26 cellular contexts compared by ENCODE assay signal in genomic region chr13:97414392-97414791, GRCh38. TPM values are rescaled to one million over a fixed set of nuclear protein-coding genes. Genes with fewer than 3 reads are reported as not detected.
DNase-seq lines count a peak whose midpoint lies in the region; ATAC-seq and TF ChIP-seq lines count a peak whose summit lies in the region.
"Had no signal": no experiment of that assay in that cellular context is flagged by ENCODE, and none has a peak within 500 bp of the region (broad histone marks: within the 10 kb centered on the region; RNA-seq: fewer than 3 reads in every experiment).

No MANE protein-coding gene starts in this region.

- peaks cover 2% of the 10 kb centered on the region for H3K4me1 Mint-ChIP-seq in endothelial cell (ENCODE audit: unreplicated experiment)
- H3K4me1 Mint-ChIP-seq in mesothelial cell of epicardium = no peaks in the 10 kb centered on the region
- H3K4me1 Mint-ChIP-seq: CD4-positive, alpha-beta memory T cell had no signal

- H3K27me3 Mint-ChIP-seq in endothelial cell (ENCODE audit: unreplicated experiment) (no peaks in the 10 kb centered on the region), mesothelial cell of epicardium (ENCODE audit: low read depth) (no peaks in the 10 kb centered on the region)

- in situ Hi-C loops in SK-MEL-5 (cut with HindIII; ENCODE audit: low pct_unique_long_range_greater_than_20kb, low sequenced_read_pairs) = no loop called here

- no peak overlapping the region for H3K4me3 Mint-ChIP-seq in endothelial cell (ENCODE audit: unreplicated experiment)
- no peak overlapping the region for H3K4me3 Mint-ChIP-seq in mesothelial cell of epicardium

- no peaks in the 10 kb centered on the region for H3K9me3 Mint-ChIP-seq in endothelial cell (ENCODE audit: unreplicated experiment)
- no peaks in the 10 kb centered on the region for H3K9me3 Mint-ChIP-seq in mesothelial cell of epicardium
- H3K9me3 Mint-ChIP-seq: CD4-positive, alpha-beta memory T cell had no signal

- DNase-seq in SK-MEL-5 (ENCODE audit: low read depth, low spot score) (peak; percentile 56), endothelial cell (ENCODE audit: low spot score) (no peak), mesothelial cell of epicardium (ENCODE audit: low spot score in 2 of 2, unreplicated experiment in 2 of 2) (no peak), sciatic nerve (ENCODE audit: low spot score) (no peak), SIG-M5 treated with dmso at 0.1 percent for 504 hours (lab: John Stamatoyannopoulos, UW; ENCODE audit: unreplicated experiment) (no peak), NCI-H345 treated with DMSO at 0.1 percent for 48 hours (lab: John Stamatoyannopoulos, UW; ENCODE audit: unreplicated experiment) (no peak)
- DNase-seq: C1 segment of cervical spinal cord; Caco-2; CD4-positive, alpha-beta memory T cell; DMS 273 treated with DMSO at 0.1 percent for 48 hours; DMS79; EL; GDM1; Karpas-422; NCI-H1105 treated with DMSO at 0.1 percent for 48 hours; NCI-H146; NCI-H2107; NCI-H510A; NCI-H69; SHP77 treated with DMSO at 0.1 percent for 48 hours; SK-N-SH; SW 1271 had no signal

- TF ChIP-seq CTCF in endothelial cell (IDR thresholded peaks at IDR 0.05; ENCODE audit: unreplicated experiment) = no peak
- no peak for TF ChIP-seq CTCF in mesothelial cell of epicardium (IDR thresholded peaks at IDR 0.05; ENCODE audit: unreplicated experiment)

- intact Hi-C loops in sciatic nerve (cut with DNase I) = no loop called here

- ATAC-seq in sciatic nerve = peak; percentile 28
- ATAC-seq in HG02970 (IDR thresholded peaks at IDR 0.05; ENCODE audit: low FRiP score, unreplicated experiment) = no peak
- ATAC-seq: GM12878, HCT116, Panc1 had no signal

- H3K36me3 Mint-ChIP-seq in endothelial cell (ENCODE audit: low read depth, unreplicated experiment) (no peaks in the 10 kb centered on the region), mesothelial cell of epicardium (no peaks in the 10 kb centered on the region)
- H3K36me3 Mint-ChIP-seq: CD4-positive, alpha-beta memory T cell had no signal

- H3K27ac Mint-ChIP-seq in endothelial cell (ENCODE audit: unreplicated experiment) (peak overlapping the region; percentile 77), mesothelial cell of epicardium (peak overlapping the region; percentile 13)
- H3K27ac Mint-ChIP-seq: CD4-positive, alpha-beta memory T cell had no signal

RNA-seq across cellular contexts. Expression of gene RAP2A, which starts 19.6 kb away (rescaled TPM):
- total RNA-seq in SK-MEL-5 (2014; rRNA removed; shearing (Covaris generic)) = 28.3 and 28.4 TPM in 2 replicates
- polyA plus RNA-seq in SK-MEL-5 (2015; cell fraction: cytosol; rRNA removed) = 11.5 and 15.1 TPM in 2 replicates
- polyA plus RNA-seq in SK-MEL-5 (2015; cell fraction: nucleus; rRNA removed) = 12.5 and 13.6 TPM in 2 replicates
- total RNA-seq in endothelial cell (ENCODE audit: unreplicated experiment) (52.3 TPM), mesothelial cell of epicardium (28.7 to 31.8 TPM (median 31.3 TPM) in 3 replicates), sciatic nerve (75.5 TPM)
